In the genomic region with DNA sequence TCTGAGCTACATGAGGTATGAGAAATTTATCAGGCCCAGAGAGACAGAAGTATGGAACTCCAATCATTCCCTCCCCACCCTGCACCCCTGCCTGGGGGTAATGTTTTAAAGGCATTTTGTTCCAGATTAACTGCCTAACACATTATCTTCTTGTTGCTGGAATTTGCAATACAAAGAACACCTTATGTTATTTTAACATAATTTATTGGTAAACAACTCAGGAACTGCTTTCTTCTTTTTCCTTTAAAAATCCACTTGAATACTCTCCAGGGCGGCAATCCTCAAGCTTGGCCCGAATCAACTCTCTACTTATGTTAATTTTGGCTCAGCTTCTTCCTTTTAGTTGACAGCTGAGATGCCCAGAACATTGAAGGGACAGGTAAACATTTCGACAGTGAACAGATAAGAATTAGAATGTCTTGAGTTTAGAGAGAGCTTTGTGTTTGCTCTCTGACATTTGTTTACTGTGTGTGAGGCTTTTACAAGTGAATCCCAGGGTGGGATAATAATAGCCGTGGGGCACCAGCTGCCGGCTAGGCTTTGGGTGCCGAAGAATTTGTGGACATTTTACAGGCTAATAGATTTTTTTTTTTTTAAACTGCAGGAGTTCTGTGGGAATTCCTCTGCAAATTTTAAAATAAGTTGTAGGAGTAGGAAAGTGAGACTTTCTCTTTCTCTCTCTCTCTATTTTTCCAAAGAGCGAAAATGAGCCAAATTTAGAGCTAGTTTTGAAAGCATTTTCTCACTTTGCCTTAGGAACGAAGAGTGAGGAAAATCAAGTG, we compare ENCODE assay signal across 17 cellular contexts.
A peak's percentile ranks its signal among the peaks of the same experiment; 100 is the strongest.
DNase-seq lines count a peak whose midpoint lies in the region; ATAC-seq, FAIRE-seq and TF ChIP-seq lines count a peak whose summit lies in the region.
"Had no signal": no experiment of that assay in that cellular context is flagged by ENCODE, and none has a peak within 500 bp of the region (broad histone marks: within the 10 kb centered on the region; RNA-seq: fewer than 3 reads in every experiment).

No MANE protein-coding gene starts in this region.

- peaks cover 3% of the 10 kb centered on the region for H3K9me3 Mint-ChIP-seq in astrocyte (ENCODE audit: unreplicated experiment)

- peaks cover 76% of the 10 kb centered on the region for H3K4me1 ChIP-seq in A549
- H3K4me1 ChIP-seq in astrocyte (ENCODE audit: insufficient read depth, low read length) = peaks cover 16% of the 10 kb centered on the region
- no peaks in the 10 kb centered on the region for H3K4me1 ChIP-seq in mucosa of descending colon (ENCODE audit: low read depth)
- H3K4me1 ChIP-seq in ovary (ENCODE audit: insufficient read depth) = peaks cover 11% of the 10 kb centered on the region
- H3K4me1 ChIP-seq: Peyer's patch had no signal

- peaks cover 3% of the 10 kb centered on the region for H3K27me3 ChIP-seq in astrocyte (ENCODE audit: insufficient read depth, low read length)
- no peaks in the 10 kb centered on the region for H3K27me3 ChIP-seq in ovary
- H3K27me3 ChIP-seq: Peyer's patch, thyroid gland had no signal

- TF ChIP-seq EP300 in A549 (IDR thresholded peaks at IDR 0.05) = no peak
- TF ChIP-seq EP300 in ovary (IDR thresholded peaks at IDR 0.05) = no peak

- H3K4me3 Mint-ChIP-seq in astrocyte (ENCODE audit: unreplicated experiment) = no peak overlapping the region
- H3K4me3 Mint-ChIP-seq: natural killer cell had no signal

- intact Hi-C loops in mucosa of descending colon (cut with DNase I, micrococcal nuclease) (no loop called here), ovary (cut with DNase I) (no loop called here)

- no peaks in the 10 kb centered on the region for H3K36me3 Mint-ChIP-seq in astrocyte (ENCODE audit: low read depth, unreplicated experiment)
- H3K36me3 Mint-ChIP-seq: natural killer cell had no signal

- TF ChIP-seq RAD21 in A549 (conservative IDR thresholded peaks at IDR 0.05 in 1 of 2, IDR thresholded peaks at IDR 0.05 in 1 of 2) = no peak; a peak in 1 of 5 replicates

- H3K4me3 ChIP-seq in A549 (no peak overlapping the region), astrocyte (ENCODE audit: insufficient read depth, low read depth, low read length) (no peak overlapping the region), mucosa of descending colon (no peak overlapping the region), ovary (no peak overlapping the region)
- H3K4me3 ChIP-seq: coronary artery, Peyer's patch, thyroid gland had no signal

- peak in 1 of 2 experiments; percentile 80; a peak in 3 of 6 replicates for ATAC-seq in A549
- peak; percentile 8 for ATAC-seq in mucosa of descending colon
- ATAC-seq in GM18909 (IDR thresholded peaks at IDR 0.05; ENCODE audit: poor library complexity, unreplicated experiment) = no peak
- ATAC-seq: natural killer cell, sciatic nerve had no signal

- H3K27ac Mint-ChIP-seq in astrocyte (ENCODE audit: unreplicated experiment) = peak overlapping the region; percentile 94
- H3K27ac Mint-ChIP-seq: natural killer cell had no signal

- FAIRE-seq in A549 (lab: Jason Lieb, UNC) (no peak), astrocyte (lab: Jason Lieb, UNC) (no peak)

- POLR2A ChIA-PET in A549 (lab: Yijun Ruan, JAX) = no interaction called here

- DNase-seq in A549 (ENCODE audit: low read depth in 1 of 2, low spot score in 1 of 2) = peak in 1 of 2 experiments; percentile 70
- DNase-seq in M059J (ENCODE audit: low read depth) = peak; percentile 34
- DNase-seq in astrocyte (ENCODE audit: low read depth) = no peak
- no peak for DNase-seq in mucosa of descending colon
- DNase-seq in NCI-H2029 (lab: John Stamatoyannopoulos, UW) = no peak
- DNase-seq in activated CD8-positive, alpha-beta memory T cell treated with anti-CD3 and anti-CD28 coated beads, Interleukin-2, amount 50 U/mL, for 48 hours = no peak
- no peak for DNase-seq in ovary
- DNase-seq: aorta; natural killer cell; NCI-H1048; Peyer's patch; stimulated activated CD4-positive, alpha-beta T cell treated with anti-CD3 and anti-CD28 coated beads, Interleukin-2, amount 100 ng/mL, for 48 hours; stimulated activated CD8-positive, alpha-beta memory T cell treated with anti-CD3 and anti-CD28 coated beads, Interleukin-4, amount 100 ng/mL, for 48 hours; thyroid gland had no signal

- no peaks in the 10 kb centered on the region for H3K79me2 ChIP-seq in astrocyte (ENCODE audit: insufficient read depth, low read length)

- H4K20me1 ChIP-seq in astrocyte (ENCODE audit: insufficient read depth, low read length) = no peaks in the 10 kb centered on the region

- CTCF ChIA-PET in A549 (lab: Yijun Ruan, JAX) = interaction anchor here (0.8 to 3.3 kb wide), 3 partner anchors 10 to 60 kb away, joined by 4 to 10 read pairs (median 4); no protein-coding TSS in a partner anchor

- no peak overlapping the region for H2AFZ ChIP-seq in astrocyte (ENCODE audit: low read depth, low read length)

- no peak for TF ChIP-seq CTCF in A549 (IDR thresholded peaks at IDR 0.05)
- no peak for TF ChIP-seq CTCF in astrocyte (IDR thresholded peaks at IDR 0.05; ENCODE audit: insufficient read depth, low read depth, low read length)
- TF ChIP-seq CTCF in mucosa of descending colon (IDR thresholded peaks at IDR 0.05) = no peak
- TF ChIP-seq CTCF in ovary (IDR thresholded peaks at IDR 0.05) = no peak

- 22% methylated on average over 8 of the region's 8 CpGs for WGBS in A549 (ENCODE audit: missing lambda C conversion rate)
- WGBS in ovary, 3 donors = 11 to 20% (median 12%) methylated on average over 8 of the region's 8 CpGs

- H3K9ac ChIP-seq in astrocyte (ENCODE audit: low read length) = no peak overlapping the region

- TF ChIP-seq POLR2A in A549 (IDR thresholded peaks at IDR 0.05; ENCODE audit: low read length) = no peak
- TF ChIP-seq POLR2A in ovary (IDR thresholded peaks at IDR 0.05) = no peak

- H3K27ac ChIP-seq in A549 (peak overlapping the region; percentile 51 to 74), astrocyte (ENCODE audit: low read depth, low read length) (no peak overlapping the region), ovary (peak overlapping the region in 1 of 2 donors; percentile 20)
- H3K27ac ChIP-seq: coronary artery, Peyer's patch, thyroid gland had no signal

- H3K4me2 ChIP-seq in A549 (peak overlapping the region; percentile 72), astrocyte (ENCODE audit: low read length) (peak overlapping the region; percentile 10)

- H3K9me3 ChIP-seq in A549 (no peaks in the 10 kb centered on the region), astrocyte (ENCODE audit: insufficient read depth, low read depth, low read length) (no peaks in the 10 kb centered on the region), mucosa of descending colon (no peaks in the 10 kb centered on the region), ovary (no peaks in the 10 kb centered on the region)
- H3K9me3 ChIP-seq: Peyer's patch, thyroid gland had no signal

- H3K36me3 ChIP-seq in astrocyte (ENCODE audit: insufficient read depth, low read length) (no peaks in the 10 kb centered on the region), mucosa of descending colon (ENCODE audit: low read depth) (no peaks in the 10 kb centered on the region), ovary (no peaks in the 10 kb centered on the region)
- H3K36me3 ChIP-seq: Peyer's patch, thyroid gland had no signal

- peaks cover 37% of the 10 kb centered on the region for H3K4me1 Mint-ChIP-seq in astrocyte (ENCODE audit: low read depth, unreplicated experiment)
- H3K4me1 Mint-ChIP-seq: natural killer cell had no signal

- peaks cover 6% of the 10 kb centered on the region for H3K27me3 Mint-ChIP-seq in astrocyte (ENCODE audit: low read depth, unreplicated experiment)

TF ChIP-seq in A549, 52 proteins besides CTCF, POLR2A, EP300 and RAD21:
- TF ChIP-seq CEBPB (IDR thresholded peaks at IDR 0.05) (peak in 1 of 2 experiments; percentile 10; a peak in 1 of 4 replicates), HOXB13 (CRISPR knock-in tag; IDR thresholded peaks at IDR 0.05; ENCODE audit: low read depth) (no peak), GATA3 (IDR thresholded peaks at IDR 0.05; ENCODE audit: borderline replicate concordance) (peak; percentile 63)
